In the genomic region with DNA sequence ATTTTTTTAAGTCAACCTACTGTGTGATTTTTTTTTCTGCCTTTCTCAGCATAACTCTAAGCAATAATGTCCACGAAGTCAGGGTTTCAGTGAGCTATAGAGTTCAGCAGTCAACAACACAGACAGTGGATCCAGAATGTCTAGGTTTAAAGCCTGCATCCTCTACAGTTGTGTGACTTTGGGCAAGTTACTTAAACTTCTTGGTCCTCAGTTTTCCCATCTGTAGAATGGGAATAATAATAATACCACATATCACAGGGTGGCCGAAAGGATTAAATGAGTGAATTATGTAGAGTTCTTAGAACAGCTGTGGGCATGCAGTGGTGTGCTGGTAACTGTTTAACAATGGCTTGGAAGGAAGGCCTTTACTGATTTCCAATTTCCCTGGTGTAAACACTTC, we compare ENCODE assay signal across 1 cellular context.
TF ChIP-seq lines count a peak whose summit lies in the region.

No MANE protein-coding gene starts in this region.

TF ChIP-seq in H1, 55 proteins besides CTCF, POLR2A, EP300 and RAD21:
- TF ChIP-seq KDM1A (IDR thresholded peaks at IDR 0.05; ENCODE audit: borderline replicate concordance, low read length) (peak; percentile 44; the same call in 1 of the 2 replicates), HDAC6 (IDR thresholded peaks at IDR 0.05; ENCODE audit: low read depth, low read length) (no peak), JUN (IDR thresholded peaks at IDR 0.05; ENCODE audit: low read depth, low read length) (no peak), CHD7 (IDR thresholded peaks at IDR 0.05; ENCODE audit: insufficient replicate concordance, low read length) (no peak), GABPA (IDR thresholded peaks at IDR 0.05; ENCODE audit: borderline replicate concordance, insufficient read depth, low read length) (no peak)
